ENCODE assay signal across 8 cellular contexts in the genomic region with DNA sequence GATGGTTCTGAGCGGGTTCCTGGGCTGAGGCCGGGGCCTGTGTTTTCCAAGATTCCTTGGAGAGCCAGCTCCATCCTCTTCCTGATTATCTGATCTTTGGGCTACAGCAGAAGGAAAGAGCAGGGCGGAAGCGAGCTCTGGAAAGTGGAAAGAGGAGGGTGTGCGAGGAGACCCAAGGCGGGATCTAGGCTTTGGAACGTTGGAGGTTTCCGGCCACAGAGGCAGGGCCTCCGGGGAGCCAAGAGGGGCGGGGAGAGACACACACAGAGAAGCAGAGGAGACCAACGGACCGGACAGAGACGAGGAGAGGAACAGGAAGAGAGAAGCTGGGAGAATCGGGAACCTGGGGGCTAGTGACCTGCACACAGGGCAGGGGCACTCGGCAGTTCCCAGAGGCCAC. TPM values are rescaled to one million over a fixed set of nuclear protein-coding genes. Genes with fewer than 3 reads are reported as not detected.
DNase-seq lines count a peak whose midpoint lies in the region; ATAC-seq lines count a peak whose summit lies in the region.

A gene with protein sequence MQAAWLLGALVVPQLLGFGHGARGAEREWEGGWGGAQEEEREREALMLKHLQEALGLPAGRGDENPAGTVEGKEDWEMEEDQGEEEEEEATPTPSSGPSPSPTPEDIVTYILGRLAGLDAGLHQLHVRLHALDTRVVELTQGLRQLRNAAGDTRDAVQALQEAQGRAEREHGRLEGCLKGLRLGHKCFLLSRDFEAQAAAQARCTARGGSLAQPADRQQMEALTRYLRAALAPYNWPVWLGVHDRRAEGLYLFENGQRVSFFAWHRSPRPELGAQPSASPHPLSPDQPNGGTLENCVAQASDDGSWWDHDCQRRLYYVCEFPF (plus strand): TSS at position 296 of the 400 bp plus-strand sequence. CDS start 162 bp downstream, outside the sequence.

- peak within 1 kb of the TSS; percentile 89 to 90 for H3K4me3 Mint-ChIP-seq in activated T-cell treated with anti-CD3 and anti-CD28 coated beads, Interleukin-2, amount 50 U/mL, for 72 hours
- peak within 1 kb of the TSS; percentile 77 to 85 for H3K4me3 Mint-ChIP-seq in stimulated activated naive CD8-positive, alpha-beta T cell treated with anti-CD3 and anti-CD28 coated beads, Interleukin-15, amount 100 ng/mL, for 72 hours

- peaks cover 43% of the 10 kb centered on the region for H3K27me3 Mint-ChIP-seq in activated T-cell treated with anti-CD3 and anti-CD28 coated beads, Interleukin-2, amount 50 U/mL, for 72 hours (ENCODE audit: low read depth)
- H3K27me3 Mint-ChIP-seq in stimulated activated naive CD8-positive, alpha-beta T cell treated with anti-CD3 and anti-CD28 coated beads, Interleukin-15, amount 100 ng/mL, for 72 hours = peaks cover 41% of the 10 kb centered on the region

- no peaks in the 10 kb centered on the region for H3K36me3 Mint-ChIP-seq in activated T-cell treated with anti-CD3 and anti-CD28 coated beads, Interleukin-2, amount 50 U/mL, for 72 hours (ENCODE audit: insufficient read depth in 2 of 2)

- H3K27ac Mint-ChIP-seq in activated T-cell treated with anti-CD3 and anti-CD28 coated beads, Interleukin-2, amount 50 U/mL, for 72 hours = no peak within 1 kb of the TSS
- H3K27ac Mint-ChIP-seq in stimulated activated naive CD8-positive, alpha-beta T cell treated with anti-CD3 and anti-CD28 coated beads, Interleukin-15, amount 100 ng/mL, for 72 hours = no peak within 1 kb of the TSS

- peaks cover 3% of the 10 kb centered on the region for H3K9me3 ChIP-seq in iPS-18c (ENCODE audit: control insufficient read depth, insufficient read depth, low read length)

- in situ Hi-C loops in ACHN (cut with HindIII; ENCODE audit: low pct_ligation_motif_present, low pct_unique_long_range_greater_than_20kb, low sequenced_read_pairs) = no loop called here

- no peaks in the 10 kb centered on the region for H3K9me3 Mint-ChIP-seq in activated T-cell treated with anti-CD3 and anti-CD28 coated beads, Interleukin-2, amount 50 U/mL, for 72 hours
- no peaks in the 10 kb centered on the region for H3K9me3 Mint-ChIP-seq in stimulated activated naive CD8-positive, alpha-beta T cell treated with anti-CD3 and anti-CD28 coated beads, Interleukin-15, amount 100 ng/mL, for 72 hours

- ATAC-seq in activated T-cell treated with anti-CD3 and anti-CD28 coated beads, Interleukin-2, amount 50 U/mL, for 72 hours (replicated peaks in 1 of 2) = no peak
- ATAC-seq in stimulated activated naive CD8-positive, alpha-beta T cell treated with anti-CD3 and anti-CD28 coated beads, Interleukin-15, amount 100 ng/mL, for 72 hours = no peak

- peaks cover 41% of the 10 kb centered on the region for H3K4me1 Mint-ChIP-seq in activated T-cell treated with anti-CD3 and anti-CD28 coated beads, Interleukin-2, amount 50 U/mL, for 72 hours (ENCODE audit: low read depth)
- peaks cover 61% of the 10 kb centered on the region for H3K4me1 Mint-ChIP-seq in stimulated activated naive CD8-positive, alpha-beta T cell treated with anti-CD3 and anti-CD28 coated beads, Interleukin-15, amount 100 ng/mL, for 72 hours

- no peak for DNase-seq in activated T-cell treated with anti-CD3 and anti-CD28 coated beads, Interleukin-2, amount 50 U/mL, for 72 hours
- DNase-seq in activated T-cell treated with anti-CD3 and anti-CD28 coated beads, Interleukin-2, amount 50 U/mL, for 1 hour = no peak
- DNase-seq in amniotic epithelial cell (ENCODE audit: low read depth) = peak; percentile 44
- no peak for DNase-seq in stimulated activated naive CD8-positive, alpha-beta T cell treated with anti-CD3 and anti-CD28 coated beads, Interleukin-15, amount 100 ng/mL, for 72 hours
- DNase-seq in ACHN = no peak
- no peak for DNase-seq in NCI-H128 (lab: John Stamatoyannopoulos, UW; ENCODE audit: unreplicated experiment)
- no peak for DNase-seq in activated effector memory CD4-positive, alpha-beta T cell treated with anti-CD3 and anti-CD28 coated beads, Interleukin-2, amount 50 U/mL, for 16 hours

- peak within 1 kb of the TSS; percentile 74 for H3K4me3 ChIP-seq in iPS-18c (ENCODE audit: insufficient read depth, low read depth, low read length)

RNA-seq across cellular contexts. Expression of the gene that starts here (rescaled TPM):
- total RNA-seq in activated T-cell treated with anti-CD3 and anti-CD28 coated beads, Interleukin-2, amount 50 U/mL, for 72 hours = 1 to 10 TPM; 2.0 to 3.4 TPM
